ENCODE assay signal across 14 cellular contexts in genomic region chr4:2484169-2484568, GRCh38. TPM values are rescaled to one million over a fixed set of nuclear protein-coding genes. Genes with fewer than 3 reads are reported as not detected.
DNase-seq lines count a peak whose midpoint lies in the region; ATAC-seq, FAIRE-seq and TF ChIP-seq lines count a peak whose summit lies in the region.
"Had no signal": no experiment of that assay in that cellular context is flagged by ENCODE, and none has a peak within 500 bp of the region (broad histone marks: within the 10 kb centered on the region; RNA-seq: fewer than 3 reads in every experiment).

No MANE protein-coding gene starts in this region.

- POLR2A ChIA-PET in GM12878 (lab: Charles Lee) = interaction anchor here (1.6 to 9.1 kb wide), 2 partner anchors 9 to 13 kb away, joined by 3 to 80 read pairs; partner anchors contain the start of gene RNF4

- intact Hi-C loops in GM12878 (cut with micrococcal nuclease; ENCODE audit: unreplicated experiment) = loop anchor here (2.0 kb wide), 1 partner anchor 15 kb away; no protein-coding TSS in a partner anchor

- no peak for ATAC-seq in activated T-cell treated with anti-CD3 and anti-CD28 coated beads, Interleukin-2, amount 50 U/mL, for 4 hours
- ATAC-seq in GM12878 (no peak), HG03439 (IDR thresholded peaks at IDR 0.05; ENCODE audit: unreplicated experiment) (no peak)
- ATAC-seq: foreskin keratinocyte had no signal

- H3K9me3 Mint-ChIP-seq in activated T-cell treated with anti-CD3 and anti-CD28 coated beads, Interleukin-2, amount 50 U/mL, for 4 hours = no peaks in the 10 kb centered on the region

- H3K27me3 ChIP-seq in GM12878 (replicated peaks in 1 of 2; ENCODE audit: control insufficient read depth in 2 of 2, insufficient read depth in 2 of 2, low read length in 1 of 2) (no peaks in the 10 kb centered on the region), small intestine (ENCODE audit: control insufficient read depth in 2 of 2, insufficient read depth in 2 of 2, low read length in 2 of 2) (no peaks in the 10 kb centered on the region)
- H3K27me3 ChIP-seq: foreskin keratinocyte, uterus had no signal

- no peaks in the 10 kb centered on the region for H3K27me3 Mint-ChIP-seq in activated T-cell treated with anti-CD3 and anti-CD28 coated beads, Interleukin-2, amount 50 U/mL, for 4 hours (ENCODE audit: low read depth)

- SMC1A ChIA-PET in GM12878 (lab: Charles Lee; ENCODE audit: uncharacterized antibody, unreplicated experiment) = interaction anchor here (0.5 to 12.4 kb wide), 8 partner anchors 9 to 364 kb away, joined by 3 to 113 read pairs (median 4); partner anchors contain the start of gene RNF4

- no peak overlapping the region for H3K27ac ChIP-seq in GM12878 (ENCODE audit: control insufficient read depth, insufficient read depth)
- H3K27ac ChIP-seq in small intestine (ENCODE audit: low read depth in 1 of 2, low read length in 1 of 2) = peak overlapping the region; percentile 62 to 71
- H3K27ac ChIP-seq: foreskin keratinocyte had no signal

- peaks cover 6 to 18% of the 10 kb centered on the region in 2 experiments for H3K36me3 ChIP-seq in GM12878 (ENCODE audit: control insufficient read depth in 2 of 2, insufficient read depth in 2 of 2, low read length in 1 of 2)
- H3K36me3 ChIP-seq in small intestine (ENCODE audit: control insufficient read depth in 2 of 2, insufficient read depth in 2 of 2, low read length in 2 of 2) = no peaks in the 10 kb centered on the region
- H3K36me3 ChIP-seq: prostate gland, uterus had no signal

- RAD21 ChIA-PET in GM12878 (lab: Charles Lee; ENCODE audit: unreplicated experiment) = interaction anchor here (1.2 to 8.0 kb wide), 4 partner anchors 12 to 52 kb away, joined by 3 to 51 read pairs (median 26); partner anchors contain the start of genes FAM193A and RNF4

- no peak for TF ChIP-seq CTCF in GM12878 (IDR thresholded peaks at IDR 0.05 in 2 of 3, conservative IDR thresholded peaks at IDR 0.05 in 1 of 3; ENCODE audit: control insufficient read depth in 2 of 3, extremely low read depth in 1 of 3, insufficient read depth in 1 of 3, low read depth in 3 of 3, low read length in 3 of 3)

- TF ChIP-seq EP300 in GM12878 (IDR thresholded peaks at IDR 0.05; ENCODE audit: borderline replicate concordance in 1 of 2, control insufficient read depth in 1 of 2, low read depth in 2 of 2, low read length in 2 of 2) = no peak

- CTCF ChIA-PET in GM12878 (lab: Yijun Ruan, JAX) = interaction anchor here (1.0 to 3.3 kb wide), 3 partner anchors 13 to 29 kb away, joined by 3 to 11 read pairs (median 3); no protein-coding TSS in a partner anchor

- BruUV-seq in GM12878 (replicated peaks; lab: Mats Ljungman, UMichigan) = no TSS peak

- H3K9ac ChIP-seq in GM12878 (ENCODE audit: control insufficient read depth, insufficient read depth, low read length) = no peak overlapping the region

- H4K20me1 ChIP-seq in GM12878 (ENCODE audit: control insufficient read depth, insufficient read depth) = peaks cover 42% of the 10 kb centered on the region

- FAIRE-seq in GM12878 (lab: Jason Lieb, UNC) (no peak), small intestine (lab: Jason Lieb, UNC) (no peak)

- TF ChIP-seq RAD21 in GM12878 (IDR thresholded peaks at IDR 0.05; ENCODE audit: insufficient read depth, low read depth, low read length) = no peak

- peaks cover 88% of the 10 kb centered on the region for H3K4me1 Mint-ChIP-seq in activated T-cell treated with anti-CD3 and anti-CD28 coated beads, Interleukin-2, amount 50 U/mL, for 4 hours (ENCODE audit: low read depth)

- WGBS in GM12878 (ENCODE audit: insufficient coverage, insufficient replicate concordance, low lambda C conversion rate, missing lambda C conversion rate) = 53% methylated on average over 6 of the region's 6 CpGs
- 43 to 55% (median 52%) methylated on average over 6 of the region's 6 CpGs for WGBS in small intestine, 3 donors

- in situ Hi-C loops in GM12878 (cut with MboI) = no loop called here

- TF ChIP-seq POLR2A in GM12878 (IDR thresholded peaks at IDR 0.05; ENCODE audit: low read depth, low read length) = no peak

- H3K36me3 Mint-ChIP-seq in activated T-cell treated with anti-CD3 and anti-CD28 coated beads, Interleukin-2, amount 50 U/mL, for 4 hours (ENCODE audit: insufficient read depth) = peaks cover 6% of the 10 kb centered on the region

- H3K4me3 ChIP-seq in GM12878 (no peak overlapping the region), small intestine (ENCODE audit: low read depth in 1 of 2, low read length in 2 of 2) (no peak overlapping the region)
- H3K4me3 ChIP-seq: prostate gland, uterus had no signal

- H3K4me1 ChIP-seq in GM12878 (ENCODE audit: control insufficient read depth, insufficient read depth, low read length) (peaks cover 84% of the 10 kb centered on the region), small intestine (ENCODE audit: control insufficient read depth in 2 of 2, insufficient read depth in 1 of 2, low read depth in 1 of 2, low read length in 1 of 2) (peaks cover 31 to 45% of the 10 kb centered on the region in 2 donors)
- H3K4me1 ChIP-seq: foreskin keratinocyte had no signal

- no peak for DNase-seq in activated T-cell treated with anti-CD3 and anti-CD28 coated beads, Interleukin-2, amount 50 U/mL, for 4 hours
- DNase-seq in activated T-cell treated with anti-CD3 and anti-CD28 coated beads, Interleukin-2, amount 50 U/mL, for 48 hours = no peak
- peak; percentile 51 for DNase-seq in NAMALWA (ENCODE audit: low spot score)
- DNase-seq in GM12878 (ENCODE audit: low read depth, low spot score) = no peak
- DNase-seq in small intestine = no peak
- no peak for DNase-seq in NCI-H748 treated with DMSO at 0.1 percent for 48 hours (lab: John Stamatoyannopoulos, UW)
- DNase-seq in medulla oblongata (ENCODE audit: extremely low spot score) = no peak
- DNase-seq: activated CD8-positive, alpha-beta memory T cell treated with anti-CD3 and anti-CD28 coated beads, Interleukin-2, amount 50 U/mL, for 4 hours; effector CD8-positive, alpha-beta T cell; foreskin keratinocyte; NCI-H1105 treated with DMSO at 0.1 percent for 48 hours; uterus had no signal

- H3K9me3 ChIP-seq in GM12878 (replicated peaks; ENCODE audit: control insufficient read depth, insufficient read depth, low read length) (no peaks in the 10 kb centered on the region), small intestine (ENCODE audit: control insufficient read depth, low read depth) (no peaks in the 10 kb centered on the region)
- H3K9me3 ChIP-seq: prostate gland, uterus had no signal

- H3K4me2 ChIP-seq in GM12878 (ENCODE audit: control insufficient read depth, insufficient read depth) = peak overlapping the region; percentile 91

- H2AFZ ChIP-seq in GM12878 (ENCODE audit: control insufficient read depth, low read depth, low read length) = no peak overlapping the region

- peaks cover 99% of the 10 kb centered on the region for H3K79me2 ChIP-seq in GM12878 (ENCODE audit: control insufficient read depth, insufficient read depth, low read length)

- H3K4me3 Mint-ChIP-seq in activated T-cell treated with anti-CD3 and anti-CD28 coated beads, Interleukin-2, amount 50 U/mL, for 4 hours = peak overlapping the region; percentile 60

TF ChIP-seq in GM12878, 131 proteins besides CTCF, POLR2A, EP300 and RAD21 (continues in another document):
- TF ChIP-seq RELA (IDR thresholded peaks at IDR 0.05; ENCODE audit: borderline replicate concordance, partially characterized antibody) (no peak), NFIC (IDR thresholded peaks at IDR 0.05; ENCODE audit: low read depth, low read length) (no peak)

RNA-seq across cellular contexts. Expression of gene RNF4, which starts 15.3 kb away (rescaled TPM):
- 100 to 1,000 TPM in 1 of 3 donors, 10 to 100 TPM in 2; 96.7 to 105 (median 97.4) TPM for total RNA-seq in activated T-cell treated with anti-CD3 and anti-CD28 coated beads, Interleukin-2, amount 50 U/mL, for 4 hours
- 173 and 195 TPM in 2 replicates for total RNA-seq in GM12878 (2013; cell fraction: nucleolus; rRNA removed)
- 64.3 and 66.3 TPM in 2 replicates for total RNA-seq in GM12878 (2014; rRNA removed)
- 65.0 and 68.2 TPM in 2 replicates for total RNA-seq in GM12878 (2014; rRNA removed; fragmentation: Illumina TruSeq; extraction: Trizol)
- 81.2 and 82.0 TPM in 2 replicates for total RNA-seq in GM12878 (2021)
- 41.0 TPM for polyA plus RNA-seq in GM12878 (2011; ENCODE audit: low read depth)
- 108 and 145 TPM in 2 replicates for polyA plus RNA-seq in GM12878 (2011; rRNA removed)
- 114 and 133 TPM in 2 replicates for polyA plus RNA-seq in GM12878 (2011; cell fraction: cytosol; rRNA removed)
- 80.2 and 87.1 TPM in 2 replicates for polyA plus RNA-seq in GM12878 (2011; cell fraction: nucleus; rRNA removed)
- polyA plus RNA-seq in GM12878 (2012) = 58.2 and 59.6 TPM in 2 replicates
- polyA plus RNA-seq in GM12878 (2014; fragmentation: Illumina TruSeq; extraction: Trizol) = 85.4 and 87.7 TPM in 2 replicates
- 10 to 100 TPM; 34.9 to 53.2 TPM for polyA plus RNA-seq in GM12878 (2014; fragmentation: Nextera tagmentation; extraction: Ambion mirVana)
- polyA plus RNA-seq in GM12878 (2014; rRNA removed) = 69.8 and 70.9 TPM in 2 replicates
- polyA plus RNA-seq in GM12878 (2016; fragmentation: Nextera tagmentation; extraction: Ambion mirVana) = 10 to 100 TPM; 81.4 to 87.5 TPM
- polyA minus RNA-seq in GM12878 (2011; rRNA and poly(A)+ RNA removed) = 120 and 122 TPM in 2 replicates
- polyA minus RNA-seq in GM12878 (2011; cell fraction: cytosol; rRNA and poly(A)+ RNA removed) = 52.4 and 63.9 TPM in 2 replicates
- 64.7 and 74.7 TPM in 2 replicates for polyA minus RNA-seq in GM12878 (2011; cell fraction: nucleus; rRNA and poly(A)+ RNA removed)
- 10 to 100 TPM; 18.6 to 26.8 (median 26.7) TPM for polyA plus RNA-seq in small intestine

RNA-seq across cellular contexts. Expression of gene FAM193A, which starts 52.3 kb away (rescaled TPM):
- total RNA-seq in activated T-cell treated with anti-CD3 and anti-CD28 coated beads, Interleukin-2, amount 50 U/mL, for 4 hours = 10 to 100 TPM; 24.7 to 25.3 (median 24.9) TPM
- 80.1 and 89.1 TPM in 2 replicates for total RNA-seq in GM12878 (2013; cell fraction: nucleolus; rRNA removed)
- total RNA-seq in GM12878 (2014; rRNA removed) (9.3 and 9.8 TPM in 2 replicates), GM12878 (2014; rRNA removed; fragmentation: Illumina TruSeq; extraction: Trizol) (8.6 and 8.9 TPM in 2 replicates), GM12878 (2021) (22.2 and 23.3 TPM in 2 replicates)
- 8.2 TPM for polyA plus RNA-seq in GM12878 (2011; ENCODE audit: low read depth)
- polyA plus RNA-seq in GM12878 (2011; rRNA removed) (3.7 and 5.1 TPM in 2 replicates), GM12878 (2014; fragmentation: Illumina TruSeq; extraction: Trizol) (8.5 and 12.4 TPM in 2 replicates), GM12878 (2014; fragmentation: Nextera tagmentation; extraction: Ambion mirVana) (under 1 TPM; 0.52 to 0.91 TPM), GM12878 (2014; rRNA removed) (8.6 and 10.3 TPM in 2 replicates), GM12878 (2016; fragmentation: Nextera tagmentation; extraction: Ambion mirVana) (1 to 10 TPM; 5.3 to 6.1 TPM), small intestine (10 to 100 TPM in 2 of 3 donors, 1 to 10 TPM in 1; 10.0 to 13.6 (median 12.1) TPM)
- 7.5 and 9.4 TPM in 2 replicates for polyA plus RNA-seq in GM12878 (2011; cell fraction: cytosol; rRNA removed)
- polyA plus RNA-seq in GM12878 (2011; cell fraction: nucleus; rRNA removed) = 15.9 and 22.4 TPM in 2 replicates
- 13.2 and 14.7 TPM in 2 replicates for polyA plus RNA-seq in GM12878 (2012)
- polyA minus RNA-seq in GM12878 (2011; rRNA and poly(A)+ RNA removed) = 15.6 and 20.9 TPM in 2 replicates
- polyA minus RNA-seq in GM12878 (2011; cell fraction: cytosol; rRNA and poly(A)+ RNA removed) = 11.9 and 12.1 TPM in 2 replicates
- polyA minus RNA-seq in GM12878 (2011; cell fraction: nucleus; rRNA and poly(A)+ RNA removed) = 16.8 and 30.8 TPM in 2 replicates
